ENCODE assay signal across 17 cellular contexts in the genomic region with DNA sequence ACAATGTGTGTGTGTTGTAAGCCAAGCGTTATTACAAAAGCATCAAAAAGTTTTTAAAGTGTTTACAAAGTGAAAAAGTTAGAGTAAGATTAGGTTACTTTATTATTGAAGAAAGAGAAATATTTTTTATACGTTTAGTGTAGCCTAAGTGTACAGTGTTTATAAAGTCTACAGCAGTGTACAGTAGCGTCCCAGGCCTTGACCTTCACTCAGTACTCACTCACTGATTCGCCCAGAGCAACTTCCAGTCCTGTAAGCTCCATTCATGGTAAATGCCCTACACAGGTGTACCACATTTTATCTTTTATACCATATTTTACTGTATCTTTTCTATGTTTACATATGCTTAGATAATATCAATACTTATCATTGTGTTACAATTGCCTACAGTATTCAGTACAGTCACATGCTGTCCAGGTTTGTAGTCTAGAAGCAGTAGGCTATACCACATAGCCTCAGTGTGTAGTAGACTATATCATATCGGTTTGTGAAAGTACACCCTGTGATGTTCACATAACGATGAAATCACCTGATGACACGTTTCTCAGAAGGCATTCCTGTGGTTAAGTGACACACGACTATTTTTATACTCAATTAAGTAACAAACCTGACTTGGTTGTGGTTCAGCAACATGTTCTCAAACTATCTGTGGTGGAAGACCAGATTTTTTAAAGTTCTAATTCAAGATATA.
"Had no signal": no experiment of that assay in that cellular context is flagged by ENCODE, and none has a peak within 500 bp of the region (broad histone marks: within the 10 kb centered on the region; RNA-seq: fewer than 3 reads in every experiment).

No MANE protein-coding gene starts in this region.

- H3K4me1 ChIP-seq: colonic mucosa, foreskin keratinocyte, right lobe of liver, suprapubic skin, thyroid gland, vagina had no signal

- H3K9me3 ChIP-seq: colonic mucosa, right lobe of liver, suprapubic skin, thyroid gland, vagina had no signal

- DNase-seq: colonic mucosa; dermis blood vessel endothelial cell; endodermal cell; erythroblast; foreskin keratinocyte; hippocampal formation; kidney glomerular epithelial cell; mesendoderm; natural killer cell; right lobe of liver; stimulated activated CD4-positive, alpha-beta T cell treated with anti-CD3 and anti-CD28 coated beads, Interleukin-4, amount 100 ng/mL, for 1 hour; stimulated activated CD8-positive, alpha-beta memory T cell treated with anti-CD3 and anti-CD28 coated beads, Interleukin-4, amount 100 ng/mL, for 48 hours; stimulated activated naive CD8-positive, alpha-beta T cell treated with anti-CD3 and anti-CD28 coated beads, Interleukin-15, Interleukin-2, amounts not matched to agents 100 U/mL and 50 U/mL, for 24 hours; thyroid gland had no signal

- H3K27me3 ChIP-seq: colonic mucosa, foreskin keratinocyte, right lobe of liver, suprapubic skin, thyroid gland, vagina had no signal

- H3K27ac ChIP-seq: colonic mucosa, foreskin keratinocyte, right lobe of liver, suprapubic skin, thyroid gland, vagina had no signal

- H3K4me3 ChIP-seq: colonic mucosa, right lobe of liver, suprapubic skin, thyroid gland, vagina had no signal

- H3K36me3 ChIP-seq: colonic mucosa, right lobe of liver, suprapubic skin, thyroid gland, vagina had no signal

- ATAC-seq: foreskin keratinocyte; natural killer cell; right lobe of liver; stimulated activated effector memory CD8-positive, alpha-beta T cell treated with anti-CD3 and anti-CD28 coated beads, Interleukin-12 subunit alpha, Interleukin-12 subunit beta, amount 100 ng/mL, for 72 hours; stimulated activated naive CD8-positive, alpha-beta T cell treated with anti-CD3 and anti-CD28 coated beads, Interleukin-15, Interleukin-2, amounts not matched to agents 100 U/mL and 50 U/mL, for 24 hours had no signal
